Comparison of ENCODE assay signal across 10 cellular contexts in genomic region chr7:74405191-74405898, GRCh38. TPM values are rescaled to one million over a fixed set of nuclear protein-coding genes. Genes with fewer than 3 reads are reported as not detected.
DNase-seq lines count a peak whose midpoint lies in the region; ATAC-seq and TF ChIP-seq lines count a peak whose summit lies in the region.
"Had no signal": no experiment of that assay in that cellular context is flagged by ENCODE, and none has a peak within 500 bp of the region (broad histone marks: within the 10 kb centered on the region; RNA-seq: fewer than 3 reads in every experiment).

No MANE protein-coding gene starts in this region.

- no peak overlapping the region for H3K9ac ChIP-seq in colonic mucosa (ENCODE audit: low read depth in 2 of 2, low read length in 2 of 2)

- H3K27ac ChIP-seq in OCI-LY7 (ENCODE audit: low read depth, low read length, poor library complexity, severe bottlenecking) (no peak overlapping the region), foreskin keratinocyte (no peak overlapping the region), colonic mucosa (no peak overlapping the region)
- H3K27ac ChIP-seq: ascending aorta, SJSA1 had no signal

- H3K9me3 ChIP-seq in OCI-LY7 (ENCODE audit: low read length), result no peaks in the 10 kb centered on the region
- H3K9me3 ChIP-seq in colonic mucosa, result no peaks in the 10 kb centered on the region
- H3K9me3 ChIP-seq: ascending aorta, SJSA1 had no signal

- DNase-seq in Right ventricle myocardium superior, result no peak
- no peak for DNase-seq in cardiac septum (ENCODE audit: low spot score)
- peak; percentile 41 for DNase-seq in OCI-LY7 (ENCODE audit: low spot score)
- no peak for DNase-seq in foreskin keratinocyte
- DNase-seq in NCI-H2171 treated with DMSO at 0.1 percent for 48 hours (lab: John Stamatoyannopoulos, UW), result no peak
- no peak for DNase-seq in inferior parietal cortex (ENCODE audit: extremely low spot score)
- no peak for DNase-seq in colonic mucosa

- no peaks in the 10 kb centered on the region for H3K9me2 ChIP-seq in OCI-LY7 (ENCODE audit: insufficient read depth, low read length)

- no peak overlapping the region for H3K4me2 ChIP-seq in OCI-LY7 (ENCODE audit: low read length)

- no peaks in the 10 kb centered on the region for H4K20me1 ChIP-seq in OCI-LY7 (ENCODE audit: insufficient read depth, low read length)

- peak; percentile 79 for TF ChIP-seq CTCF in OCI-LY7 (conservative IDR thresholded peaks at IDR 0.05; ENCODE audit: low read length)
- TF ChIP-seq CTCF in foreskin keratinocyte (conservative IDR thresholded peaks at IDR 0.05), result peak; percentile 61
- no peak for TF ChIP-seq CTCF in colonic mucosa (IDR thresholded peaks at IDR 0.05)

- H3K4me3 ChIP-seq in OCI-LY7 (ENCODE audit: low read depth, low read length, poor library complexity, severe bottlenecking) (no peak overlapping the region), colonic mucosa (no peak overlapping the region)
- H3K4me3 ChIP-seq: ascending aorta, SJSA1 had no signal

- no peaks in the 10 kb centered on the region for H3K79me2 ChIP-seq in OCI-LY7 (ENCODE audit: insufficient read depth, low read depth, low read length)

- BruUV-seq in OCI-LY7 (replicated peaks; lab: Mats Ljungman, UMichigan), result no TSS peak

- CTCF ChIA-PET in OCI-LY7 (lab: Charles Lee; ENCODE audit: unreplicated experiment), result interaction anchor here (0.6 kb wide), 3 partner anchors 13 to 208 kb away, joined by 7 to 11 read pairs (median 8); no protein-coding TSS in a partner anchor

- H2AFZ ChIP-seq in OCI-LY7 (ENCODE audit: low read length), result no peak overlapping the region

- no peaks in the 10 kb centered on the region for H3K4me1 ChIP-seq in OCI-LY7 (ENCODE audit: insufficient read depth, low read length, poor library complexity, severe bottlenecking)
- H3K4me1 ChIP-seq in foreskin keratinocyte, result no peaks in the 10 kb centered on the region
- H3K4me1 ChIP-seq in colonic mucosa, result no peaks in the 10 kb centered on the region
- H3K4me1 ChIP-seq: ascending aorta, SJSA1 had no signal

- POLR2A ChIA-PET in OCI-LY7 (lab: Charles Lee), result interaction anchor here (0.6 kb wide), 1 partner anchor 367 kb away, joined by 3 read pairs; no protein-coding TSS in a partner anchor

- H3K36me3 ChIP-seq in OCI-LY7 (ENCODE audit: insufficient read depth, low read length), result no peaks in the 10 kb centered on the region
- peaks cover 6% of the 10 kb centered on the region for H3K36me3 ChIP-seq in colonic mucosa

- intact Hi-C loops in Right ventricle myocardium superior (cut with DNase I), result no loop called here
- intact Hi-C loops in cardiac septum (cut with DNase I), result no loop called here
- intact Hi-C loops in OCI-LY7 (cut with micrococcal nuclease; ENCODE audit: unreplicated experiment), result no loop called here
- intact Hi-C loops in colonic mucosa (cut with DNase I), result no loop called here

- ATAC-seq in Right ventricle myocardium superior (ENCODE audit: poor library complexity) (peak; percentile 36), foreskin keratinocyte (no peak), HG02678 (IDR thresholded peaks at IDR 0.05; ENCODE audit: unreplicated experiment) (no peak)

- no peaks in the 10 kb centered on the region for H3K27me3 ChIP-seq in foreskin keratinocyte
- no peaks in the 10 kb centered on the region for H3K27me3 ChIP-seq in colonic mucosa
- H3K27me3 ChIP-seq: ascending aorta, SJSA1 had no signal

RNA-seq across cellular contexts. Expression of gene GTF2IRD1, which starts 48.4 kb away (rescaled TPM):
- total RNA-seq in Right ventricle myocardium superior (21.7 TPM), cardiac septum (13.2 TPM), OCI-LY7 (2022) (29.7 and 34.3 TPM in 2 replicates), foreskin keratinocyte (23.8 and 27.1 TPM in 2 replicates), colonic mucosa (10 to 100 TPM; 18.3 to 29.5 TPM)
- total RNA-seq in OCI-LY7 (2014; rRNA removed; shearing (Covaris generic)), result 4.2 and 4.4 TPM in 2 replicates
- 35.4 and 36.7 TPM in 2 replicates for polyA plus RNA-seq in foreskin keratinocyte
